14 cellular contexts compared by ENCODE assay signal in the genomic region with DNA sequence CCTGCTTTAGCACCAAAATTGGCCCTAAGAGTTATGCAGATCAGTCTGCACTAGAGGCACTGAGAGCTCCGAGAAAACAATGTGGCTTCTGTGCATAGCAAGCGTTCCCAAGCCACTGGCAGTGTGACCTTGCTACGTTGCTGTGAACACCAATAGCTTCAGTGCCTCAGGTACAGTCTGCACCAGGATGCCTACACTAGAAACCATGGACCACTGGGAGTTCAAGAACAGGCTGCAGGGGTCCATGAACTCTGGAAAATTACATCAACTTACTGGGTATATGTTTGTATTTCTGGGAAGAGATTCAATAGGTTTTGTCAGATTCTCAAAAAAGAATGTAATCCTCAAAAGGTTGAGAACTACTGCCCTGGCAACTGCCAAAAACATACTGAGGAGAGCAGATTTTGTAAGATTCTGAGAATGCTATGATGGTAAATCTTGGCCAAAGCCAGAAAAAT. TPM values are rescaled to one million over a fixed set of nuclear protein-coding genes. Genes with fewer than 3 reads are reported as not detected.
DNase-seq lines count a peak whose midpoint lies in the region; ATAC-seq and TF ChIP-seq lines count a peak whose summit lies in the region.
"Had no signal": no experiment of that assay in that cellular context is flagged by ENCODE, and none has a peak within 500 bp of the region (broad histone marks: within the 10 kb centered on the region; RNA-seq: fewer than 3 reads in every experiment).

No MANE protein-coding gene starts in this region.

- DNase-seq in left ventricle myocardium inferior (no peak), left ventricle myocardium superior (no peak), cardiac fibroblast (ENCODE audit: low read depth in 2 of 2) (peak; percentile 34 to 86), medulla oblongata (ENCODE audit: extremely low spot score) (peak; percentile 51), aorta (no peak), lower leg skin (ENCODE audit: low spot score in 2 of 2) (no peak), UCSD-AML1 (lab: John Stamatoyannopoulos, UW; ENCODE audit: unreplicated experiment) (no peak)
- DNase-seq: activated CD8-positive, alpha-beta memory T cell treated with anti-CD3 and anti-CD28 coated beads, Interleukin-2, amount 10 ng/mL, durations not matched to agents 7 days and 5 days; EL; GOT3; NCI-H1048 had no signal

- no peak for TF ChIP-seq POLR2A in lower leg skin (IDR thresholded peaks at IDR 0.05)

- H3K9me3 ChIP-seq in left ventricle myocardium inferior (replicated peaks) (no peaks in the 10 kb centered on the region), aorta (ENCODE audit: control insufficient read depth, low read length) (no peaks in the 10 kb centered on the region)
- H3K9me3 ChIP-seq: heart right ventricle had no signal

- H3K4me3 ChIP-seq in left ventricle myocardium inferior (no peak overlapping the region), cardiac fibroblast (replicated peaks in 1 of 2; ENCODE audit: low read depth in 2 of 2, low read length in 2 of 2) (no peak overlapping the region), aorta (ENCODE audit: low read length in 2 of 2) (no peak overlapping the region), lower leg skin (ENCODE audit: low read depth, poor library complexity, severe bottlenecking) (no peak overlapping the region)
- H3K4me3 ChIP-seq: heart right ventricle had no signal

- intact Hi-C loops in left ventricle myocardium inferior (cut with micrococcal nuclease) (no loop called here), left ventricle myocardium superior (cut with micrococcal nuclease) (no loop called here), aorta (cut with DNase I) (loop anchor here (1.0 to 2.0 kb wide), 2 partner anchors 17 to 21 kb away; no protein-coding TSS in a partner anchor), lower leg skin (cut with DNase I; ENCODE audit: low total_unique reads) (no loop called here)

- TF ChIP-seq CTCF in left ventricle myocardium inferior (IDR thresholded peaks at IDR 0.05; ENCODE audit: borderline replicate concordance) (no peak), cardiac fibroblast (IDR thresholded peaks at IDR 0.05; ENCODE audit: low read depth, low read length) (no peak), lower leg skin (IDR thresholded peaks at IDR 0.05) (no peak)

- H3K27ac ChIP-seq in left ventricle myocardium inferior (replicated peaks) (peak overlapping the region; percentile 27), aorta (ENCODE audit: low read depth in 1 of 2, low read length in 2 of 2) (peak overlapping the region in 1 of 2 donors; percentile 93)

- ATAC-seq in left ventricle myocardium superior (no peak), aorta (ENCODE audit: low FRiP score) (peak; percentile 37), GM21717 (IDR thresholded peaks at IDR 0.05; ENCODE audit: unreplicated experiment) (no peak)
- ATAC-seq: activated CD8-positive, alpha-beta memory T cell treated with anti-CD3 and anti-CD28 coated beads, Interleukin-2, amount 10 ng/mL, durations not matched to agents 7 days and 5 days; activated naive CD4-positive, alpha-beta T cell treated with anti-CD3 and anti-CD28 coated beads, Interleukin-2, amount 50 U/mL, for 72 hours had no signal

- 4 to 9% methylated on average over 3 of the region's 3 CpGs for WGBS in aorta, 2 donors
- 32 to 47% methylated on average over 3 of the region's 3 CpGs for WGBS in lower leg skin, 2 donors

- no peaks in the 10 kb centered on the region for H3K36me3 ChIP-seq in left ventricle myocardium inferior
- no peaks in the 10 kb centered on the region for H3K36me3 ChIP-seq in aorta (ENCODE audit: control insufficient read depth in 1 of 2, insufficient read depth in 2 of 2, low read length in 1 of 2)
- H3K36me3 ChIP-seq: heart right ventricle had no signal

- no peaks in the 10 kb centered on the region for H3K27me3 ChIP-seq in left ventricle myocardium inferior (ENCODE audit: low read depth)
- H3K27me3 ChIP-seq in aorta (ENCODE audit: control insufficient read depth in 1 of 2, insufficient read depth in 2 of 2, low read length in 1 of 2) = no peaks in the 10 kb centered on the region
- H3K27me3 ChIP-seq: heart right ventricle had no signal

- peaks cover 64% of the 10 kb centered on the region for H3K4me1 ChIP-seq in left ventricle myocardium inferior
- peaks cover 2 to 11% of the 10 kb centered on the region in 2 donors for H3K4me1 ChIP-seq in aorta (ENCODE audit: control insufficient read depth in 1 of 2, insufficient read depth in 2 of 2, low read length in 2 of 2)

RNA-seq across cellular contexts. Expression of a gene that starts 18.3 kb away (rescaled TPM):
- total RNA-seq in left ventricle myocardium inferior (32.1 TPM), left ventricle myocardium superior (36.7 TPM), aorta (10 to 100 TPM; 79.1 to 97.6 TPM), lower leg skin (100 to 1,000 TPM in 3 of 4 donors, 10 to 100 TPM in 1; 99.1 to 209 (median 124) TPM)
- 10 to 100 TPM; 16.2 to 25.4 TPM for polyA plus RNA-seq in aorta

Comparison
In these comparisons a context has a peak if more than half of its experiments do, and no peak if none do; other contexts are left out.
1. DNase-seq: peak in cardiac fibroblast (2 of 2) and medulla oblongata (single experiment); none in left ventricle myocardium inferior (single experiment), left ventricle myocardium superior (single experiment), aorta (0 of 2), lower leg skin (0 of 2) and UCSD-AML1 (single experiment).
2. intact Hi-C loops: an anchor here in aorta (1.0 to 2.0 kb wide); none called in left ventricle myocardium inferior, left ventricle myocardium superior and lower leg skin.